9 cellular contexts compared by ENCODE assay signal in genomic region chr20:43187476-43188233, GRCh38. TPM values are rescaled to one million over a fixed set of nuclear protein-coding genes. Genes with fewer than 3 reads are reported as not detected.
A peak's percentile ranks its signal among the peaks of the same experiment; 100 is the strongest.
DNase-seq lines count a peak whose midpoint lies in the region; ATAC-seq and TF ChIP-seq lines count a peak whose summit lies in the region.
"Had no signal": no experiment of that assay in that cellular context is flagged by ENCODE, and none has a peak within 500 bp of the region (broad histone marks: within the 10 kb centered on the region; RNA-seq: fewer than 3 reads in every experiment).

No MANE protein-coding gene starts in this region.

- peaks cover 0 to 11% (median 4%) of the 10 kb centered on the region in 4 donors for H3K4me1 Mint-ChIP-seq in CD4-positive, CD25-positive, alpha-beta regulatory T cell
- peaks cover 4% of the 10 kb centered on the region for H3K4me1 Mint-ChIP-seq in stimulated activated effector memory CD8-positive, alpha-beta T cell treated with anti-CD3 and anti-CD28 coated beads, Interleukin-12 subunit alpha, Interleukin-12 subunit beta, amount 100 ng/mL, for 72 hours

- H3K9me3 ChIP-seq in CD4-positive, CD25-positive, alpha-beta regulatory T cell (ENCODE audit: control insufficient read depth in 2 of 2, low read length in 2 of 2), result no peaks in the 10 kb centered on the region
- H3K9me3 ChIP-seq in HAP-1, result no peaks in the 10 kb centered on the region

- H3K4me1 ChIP-seq in CD4-positive, CD25-positive, alpha-beta regulatory T cell (ENCODE audit: control insufficient read depth, insufficient read depth, low read length, poor library complexity, severe bottlenecking), result no peaks in the 10 kb centered on the region
- H3K4me1 ChIP-seq in HAP-1, result no peaks in the 10 kb centered on the region

- H3K4me3 ChIP-seq in CD4-positive, CD25-positive, alpha-beta regulatory T cell (ENCODE audit: low read depth, low read length), result no peak overlapping the region
- H3K4me3 ChIP-seq in HAP-1 (no peak overlapping the region), epithelial cell of esophagus (ENCODE audit: low read length) (no peak overlapping the region)

- TF ChIP-seq CTCF in epithelial cell of esophagus (IDR thresholded peaks at IDR 0.05; ENCODE audit: insufficient read depth, low read depth, low read length, missing control alignments), result peak; percentile 83

- no peaks in the 10 kb centered on the region for H3K36me3 ChIP-seq in CD4-positive, CD25-positive, alpha-beta regulatory T cell (ENCODE audit: control insufficient read depth, insufficient read depth, low read length)
- H3K36me3 ChIP-seq in HAP-1 (replicated peaks), result no peaks in the 10 kb centered on the region

- peaks cover 12% of the 10 kb centered on the region for H3K27me3 ChIP-seq in CD4-positive, CD25-positive, alpha-beta regulatory T cell (ENCODE audit: control insufficient read depth, insufficient read depth, low read length)
- H3K27me3 ChIP-seq in HAP-1 (ENCODE audit: low read depth), result peaks cover 8% of the 10 kb centered on the region; the same call in 1 of the 2 replicates

- in situ Hi-C loops in HAP-1 (cut with MboI; ENCODE audit: low sequenced_read_pairs), result loop anchor here (25.0 kb wide), 2 partner anchors 1225 to 1450 kb away; no protein-coding TSS in a partner anchor

- H3K27me3 Mint-ChIP-seq in CD4-positive, CD25-positive, alpha-beta regulatory T cell, result peaks cover 40% of the 10 kb centered on the region

- no peak overlapping the region for H3K27ac ChIP-seq in CD4-positive, CD25-positive, alpha-beta regulatory T cell (ENCODE audit: insufficient read depth, low read length, poor library complexity, severe bottlenecking)

- peak; percentile 15 to 61 (median 26) for DNase-seq in CD4-positive, CD25-positive, alpha-beta regulatory T cell
- DNase-seq in HAP-1 (ENCODE audit: low spot score in 2 of 2) (peak; percentile 19 to 77), NCI-H774 (lab: John Stamatoyannopoulos, UW) (peak; percentile 56), epithelial cell of esophagus (ENCODE audit: low read depth) (peak; percentile 63), midbrain (lab: John Stamatoyannopoulos, UW) (peak; percentile 78)
- peak; percentile 23 for DNase-seq in activated CD8-positive, alpha-beta memory T cell treated with anti-CD3 and anti-CD28 coated beads, Interleukin-2, amount 50 U/mL, for 24 hours (ENCODE audit: extremely low read depth)
- DNase-seq in stimulated activated effector memory CD8-positive, alpha-beta T cell treated with anti-CD3 and anti-CD28 coated beads, Interleukin-12 subunit alpha, Interleukin-12 subunit beta, amount 100 ng/mL, for 72 hours (ENCODE audit: low spot score in 2 of 2), result peak; percentile 51 to 83

- H3K4me3 Mint-ChIP-seq in CD4-positive, CD25-positive, alpha-beta regulatory T cell, result peak overlapping the region in 1 of 4 donors; percentile 17
- no peak overlapping the region for H3K4me3 Mint-ChIP-seq in stimulated activated effector memory CD8-positive, alpha-beta T cell treated with anti-CD3 and anti-CD28 coated beads, Interleukin-12 subunit alpha, Interleukin-12 subunit beta, amount 100 ng/mL, for 72 hours

- no peak for ATAC-seq in CD4-positive, CD25-positive, alpha-beta regulatory T cell (ENCODE audit: low read depth in 2 of 2)
- ATAC-seq in stimulated activated effector memory CD8-positive, alpha-beta T cell treated with anti-CD3 and anti-CD28 coated beads, Interleukin-12 subunit alpha, Interleukin-12 subunit beta, amount 100 ng/mL, for 72 hours, result no peak
- ATAC-seq in GM19328 (IDR thresholded peaks at IDR 0.05; ENCODE audit: unreplicated experiment), result no peak

- no peaks in the 10 kb centered on the region for H3K36me3 Mint-ChIP-seq in CD4-positive, CD25-positive, alpha-beta regulatory T cell
- H3K36me3 Mint-ChIP-seq in stimulated activated effector memory CD8-positive, alpha-beta T cell treated with anti-CD3 and anti-CD28 coated beads, Interleukin-12 subunit alpha, Interleukin-12 subunit beta, amount 100 ng/mL, for 72 hours, result no peaks in the 10 kb centered on the region

- no peak overlapping the region for H3K27ac Mint-ChIP-seq in CD4-positive, CD25-positive, alpha-beta regulatory T cell
- no peak overlapping the region for H3K27ac Mint-ChIP-seq in stimulated activated effector memory CD8-positive, alpha-beta T cell treated with anti-CD3 and anti-CD28 coated beads, Interleukin-12 subunit alpha, Interleukin-12 subunit beta, amount 100 ng/mL, for 72 hours

- no peaks in the 10 kb centered on the region for H3K9me3 Mint-ChIP-seq in CD4-positive, CD25-positive, alpha-beta regulatory T cell
- H3K9me3 Mint-ChIP-seq in stimulated activated effector memory CD8-positive, alpha-beta T cell treated with anti-CD3 and anti-CD28 coated beads, Interleukin-12 subunit alpha, Interleukin-12 subunit beta, amount 100 ng/mL, for 72 hours, result peaks cover 3% of the 10 kb centered on the region

RNA-seq across cellular contexts. Expression of gene PTPRT, which starts 2.1 kb away (rescaled TPM):
- total RNA-seq in CD4-positive, CD25-positive, alpha-beta regulatory T cell, result not detected
- not detected for polyA plus RNA-seq in CD4-positive, CD25-positive, alpha-beta regulatory T cell
- total RNA-seq: T-helper 2 cell treated with Interferon-gamma antibody and Interleukin-4, amounts not matched to agents 100 ng/mL and 5 ng/mL, for 36 hours had no signal

Comparison
In these comparisons a context has a peak if more than half of its experiments do, and no peak if none do; other contexts are left out.
1. DNase-seq: peak in every context shown above with its lines; median percentile 78 in midbrain; 67 in stimulated activated effector memory CD8-positive, alpha-beta T cell treated with anti-CD3 and anti-CD28 coated beads, Interleukin-12 subunit alpha, Interleukin-12 subunit beta, amount 100 ng/mL, for 72 hours; 63 in epithelial cell of esophagus; 56 in NCI-H774; 48 in HAP-1; 26 in CD4-positive, CD25-positive, alpha-beta regulatory T cell; 23 in activated CD8-positive, alpha-beta memory T cell treated with anti-CD3 and anti-CD28 coated beads, Interleukin-2, amount 50 U/mL, for 24 hours.